8 cellular contexts compared by ENCODE assay signal in genomic region chr19:36771275-36772231, GRCh38. TPM values are rescaled to one million over a fixed set of nuclear protein-coding genes. Genes with fewer than 3 reads are reported as not detected.
A peak's percentile ranks its signal among the peaks of the same experiment; 100 is the strongest.
DNase-seq lines count a peak whose midpoint lies in the region; ATAC-seq, FAIRE-seq and TF ChIP-seq lines count a peak whose summit lies in the region.

No MANE protein-coding gene starts in this region.

- H3K4me1 ChIP-seq in heart right ventricle: peaks cover 0 to 26% (median 17%) of the 10 kb centered on the region in 9 donors
- peaks cover 0 to 8% (median 3%) of the 10 kb centered on the region in 3 donors for H3K4me1 ChIP-seq in pancreas

- 0 to 1% methylated on average over 29 of the region's 29 CpGs for WGBS in heart right ventricle, 2 donors
- 1 to 2% methylated on average over 29 of the region's 29 CpGs for WGBS in pancreas, 2 donors

- H3K27ac ChIP-seq in heart right ventricle (peak overlapping the region; percentile 20 to 92 (median 85)), pancreas (peak overlapping the region; percentile 17 to 74 (median 60))

- H3K9me3 Mint-ChIP-seq in activated naive CD8-positive, alpha-beta T cell treated with anti-CD3 and anti-CD28 coated beads for 36 hours: peaks cover 23% of the 10 kb centered on the region

- peaks cover 0 to 22% (median 4%) of the 10 kb centered on the region in 9 donors for H3K36me3 ChIP-seq in heart right ventricle
- no peaks in the 10 kb centered on the region for H3K36me3 ChIP-seq in pancreas

- H3K9me3 ChIP-seq in heart right ventricle (peaks cover 0 to 79% (median 15%) of the 10 kb centered on the region in 11 donors), pancreas (no peaks in the 10 kb centered on the region)

- peak; percentile 55 for DNase-seq in ACHN
- peak; percentile 69 for DNase-seq in GM10266 (ENCODE audit: extremely low spot score)
- DNase-seq in NCI-H526 (lab: John Stamatoyannopoulos, UW): peak; percentile 40 to 66
- peak; percentile 61 for DNase-seq in activated naive CD8-positive, alpha-beta T cell treated with anti-CD3 and anti-CD28 coated beads for 36 hours
- DNase-seq in heart right ventricle: peak; percentile 48 to 90
- peak in 5 of 6 donors; percentile 46 to 57 (median 54) for DNase-seq in pancreas

- H3K4me3 ChIP-seq in heart right ventricle: peak overlapping the region; percentile 26 to 96 (median 72)
- peak overlapping the region; percentile 57 to 77 (median 69) for H3K4me3 ChIP-seq in pancreas

- H3K27ac Mint-ChIP-seq in activated naive CD8-positive, alpha-beta T cell treated with anti-CD3 and anti-CD28 coated beads for 36 hours: peak overlapping the region; percentile 93

- no peaks in the 10 kb centered on the region for H3K27me3 Mint-ChIP-seq in activated naive CD8-positive, alpha-beta T cell treated with anti-CD3 and anti-CD28 coated beads for 36 hours

- H3K4me3 Mint-ChIP-seq in activated naive CD8-positive, alpha-beta T cell treated with anti-CD3 and anti-CD28 coated beads for 36 hours: peak overlapping the region; percentile 98

- FAIRE-seq in pancreas (lab: Jason Lieb, UNC): peak; percentile 64

- intact Hi-C loops in heart right ventricle (cut with DNase I): loop anchor here in 4 of 10 donors (1.0 to 10.0 kb wide), 9 partner anchors 25 to 146 kb away; partner anchors contain the start of genes ZNF790 (in 3 of the 4), ZNF345 (in 2 of the 4), ZNF567 (in 1 of the 4) and ZNF568 (in 1 of the 4)
- intact Hi-C loops in pancreas (cut with DNase I): no loop called here

- TF ChIP-seq CTCF in GM10266 (IDR thresholded peaks at IDR 0.05; ENCODE audit: control insufficient read depth, insufficient read depth, low read depth, missing control alignments) (no peak), heart right ventricle (IDR thresholded peaks at IDR 0.05) (no peak), pancreas (IDR thresholded peaks at IDR 0.05) (no peak)

- H3K27me3 ChIP-seq in heart right ventricle: no peaks in the 10 kb centered on the region
- no peaks in the 10 kb centered on the region for H3K27me3 ChIP-seq in pancreas

- ATAC-seq in heart right ventricle: peak; percentile 12 to 69 (median 58)
- peak in 3 of 4 donors; percentile 21 to 42 (median 27) for ATAC-seq in pancreas
- ATAC-seq in GM21825 (IDR thresholded peaks at IDR 0.05; ENCODE audit: unreplicated experiment): no peak
- ATAC-seq in GM18861 (IDR thresholded peaks at IDR 0.05; ENCODE audit: unreplicated experiment): no peak

- in situ Hi-C loops in ACHN (cut with HindIII; ENCODE audit: low pct_ligation_motif_present, low pct_unique_long_range_greater_than_20kb, low sequenced_read_pairs): no loop called here

- peaks cover 19% of the 10 kb centered on the region for H3K4me1 Mint-ChIP-seq in activated naive CD8-positive, alpha-beta T cell treated with anti-CD3 and anti-CD28 coated beads for 36 hours

- H3K36me3 Mint-ChIP-seq in activated naive CD8-positive, alpha-beta T cell treated with anti-CD3 and anti-CD28 coated beads for 36 hours: peaks cover 77% of the 10 kb centered on the region

RNA-seq across cellular contexts. Expression of gene ZNF850, which starts 1.1 kb away (rescaled TPM):
- total RNA-seq in activated naive CD8-positive, alpha-beta T cell treated with anti-CD3 and anti-CD28 coated beads for 36 hours: 10 to 100 TPM; 10.6 to 13.6 TPM
- 1 to 10 TPM; 1.9 to 7.9 (median 4.7) TPM for total RNA-seq in heart right ventricle
- polyA plus RNA-seq in heart right ventricle: under 1 TPM; 0.80 to 0.88 TPM
- 1 to 10 TPM in 5 of 6 donors, under 1 TPM in 1; 0.97 to 2.4 (median 1.7) TPM for total RNA-seq in pancreas
- under 1 TPM; 0.34 to 0.45 TPM for polyA plus RNA-seq in pancreas

Comparison
In these comparisons a context has a peak if more than half of its experiments do, and no peak if none do; other contexts are left out.
1. ATAC-seq: peak in heart right ventricle (8 of 8) and pancreas (3 of 4); none in GM21825 (single experiment) and GM18861 (single experiment).
2. Peak in every context shown above with its lines, with median percentiles within 50 percentile points of each other: DNase-seq.